ENCODE assay signal across 15 cellular contexts in genomic region chr6:2957696-2958330, GRCh38. TPM values are rescaled to one million over a fixed set of nuclear protein-coding genes. Genes with fewer than 3 reads are reported as not detected.
DNase-seq lines count a peak whose midpoint lies in the region; ATAC-seq and TF ChIP-seq lines count a peak whose summit lies in the region.
"Had no signal": no experiment of that assay in that cellular context is flagged by ENCODE, and none has a peak within 500 bp of the region (broad histone marks: within the 10 kb centered on the region; RNA-seq: fewer than 3 reads in every experiment).

No MANE protein-coding gene starts in this region.

- intact Hi-C loops in dorsolateral prefrontal cortex (cut with DNase I): loop anchor here in 1 of 2 donors (2.0 kb wide), 1 partner anchor 13 kb away; the partner anchor contains the start of gene SERPINB6
- intact Hi-C loops in lower lobe of right lung (cut with DNase I): no loop called here

- H3K4me3 ChIP-seq in dorsolateral prefrontal cortex (no peak overlapping the region), lower lobe of right lung (no peak overlapping the region), stomach smooth muscle (ENCODE audit: low read length in 2 of 2) (no peak overlapping the region)
- H3K4me3 ChIP-seq: GM12878 had no signal

- peak overlapping the region in 53 of 59 donors; percentile 0 to 74 (median 57) for H3K27ac ChIP-seq in dorsolateral prefrontal cortex
- H3K27ac ChIP-seq in lower lobe of right lung: peak overlapping the region; percentile 83
- peak overlapping the region; percentile 31 for H3K27ac ChIP-seq in stomach smooth muscle (ENCODE audit: low read length)

- H3K36me3 ChIP-seq in lower lobe of right lung: peaks cover 41% of the 10 kb centered on the region
- peaks cover 10 to 15% of the 10 kb centered on the region in 2 donors for H3K36me3 ChIP-seq in stomach smooth muscle (ENCODE audit: control insufficient read depth in 2 of 2, insufficient read depth in 2 of 2, low read length in 2 of 2)

- TF ChIP-seq CTCF in dorsolateral prefrontal cortex (IDR thresholded peaks at IDR 0.05 in 54 of 56, conservative IDR thresholded peaks at IDR 0.05 in 2 of 56; ENCODE audit: low read depth in 1 of 56, partially characterized antibody in 56 of 56) (no peak), lower lobe of right lung (IDR thresholded peaks at IDR 0.05) (no peak), GM20000 (IDR thresholded peaks at IDR 0.05; ENCODE audit: extremely low read depth, missing control alignments) (no peak)

- H3K9me3 ChIP-seq in lower lobe of right lung (no peaks in the 10 kb centered on the region), stomach smooth muscle (ENCODE audit: control insufficient read depth in 2 of 2, low read length in 2 of 2) (no peaks in the 10 kb centered on the region)

- DNase-seq in NCI-H82 (lab: John Stamatoyannopoulos, UW) (peak; percentile 90), dorsolateral prefrontal cortex (no peak), lower lobe of right lung (no peak), GM20000 (ENCODE audit: low spot score) (no peak), SKM-1 (lab: John Stamatoyannopoulos, UW; ENCODE audit: unreplicated experiment) (no peak), NOMO-1 treated with DMSO at 0.1 percent for 48 hours (lab: John Stamatoyannopoulos, UW; ENCODE audit: unreplicated experiment) (no peak), NCI-H510A (lab: John Stamatoyannopoulos, UW) (no peak)
- DNase-seq: activated CD4-positive, alpha-beta T cell treated with anti-CD3 and anti-CD28 coated beads, Interleukin-2, amount 50 U/mL, for 4 hours; activated gamma-delta T cell treated with Interleukin-2 at 50 U/mL for 16 hours; cerebellar nuclear complex; mesenchymal stem cell; NCI-H1417 treated with DMSO at 0.1 percent for 48 hours; NCI-H524 treated with DMSO at 0.1 percent for 48 hours had no signal

- no peaks in the 10 kb centered on the region for H3K27me3 ChIP-seq in dorsolateral prefrontal cortex
- no peaks in the 10 kb centered on the region for H3K27me3 ChIP-seq in lower lobe of right lung (ENCODE audit: low read depth)
- no peaks in the 10 kb centered on the region for H3K27me3 ChIP-seq in stomach smooth muscle (ENCODE audit: control insufficient read depth in 1 of 2, insufficient read depth in 2 of 2, low read length in 2 of 2)

- H3K9ac ChIP-seq in stomach smooth muscle (ENCODE audit: low read length in 2 of 2): no peak overlapping the region

- no peak for ATAC-seq in lower lobe of right lung
- ATAC-seq: GM12878 had no signal

- peaks cover 66% of the 10 kb centered on the region for H3K4me1 ChIP-seq in lower lobe of right lung
- H3K4me1 ChIP-seq in stomach smooth muscle (ENCODE audit: control insufficient read depth, insufficient read depth, low read length): peaks cover 38% of the 10 kb centered on the region

RNA-seq across cellular contexts. Expression of gene SERPINB6, which starts 13.6 kb away (rescaled TPM):
- total RNA-seq in dorsolateral prefrontal cortex (100 to 1,000 TPM in 6 of 120 experiments, 10 to 100 TPM in 114; 44.0 to 114 (median 69.4) TPM), lower lobe of right lung (160 TPM)

RNA-seq across cellular contexts. Expression of gene NQO2, which starts 41.9 kb away (rescaled TPM):
- 100 to 1,000 TPM in 3 of 120 experiments, 10 to 100 TPM in 117; 27.5 to 103 (median 66.8) TPM for total RNA-seq in dorsolateral prefrontal cortex
- 22.4 TPM for total RNA-seq in lower lobe of right lung

RNA-seq across cellular contexts. Expression of gene SERPINB9, which starts 54.7 kb away (rescaled TPM):
- total RNA-seq in dorsolateral prefrontal cortex (10 to 100 TPM in 114 of 120 experiments, 1 to 10 TPM in 6; 8.0 to 22.0 (median 14.4) TPM), lower lobe of right lung (12.8 TPM)

Comparison
In these comparisons a context has a peak if more than half of its experiments do, and no peak if none do; other contexts are left out.
1. H3K27ac ChIP-seq: peak in every context shown above with its lines; median percentile 83 in lower lobe of right lung; 57 in dorsolateral prefrontal cortex; 31 in stomach smooth muscle.